In the genomic region with DNA sequence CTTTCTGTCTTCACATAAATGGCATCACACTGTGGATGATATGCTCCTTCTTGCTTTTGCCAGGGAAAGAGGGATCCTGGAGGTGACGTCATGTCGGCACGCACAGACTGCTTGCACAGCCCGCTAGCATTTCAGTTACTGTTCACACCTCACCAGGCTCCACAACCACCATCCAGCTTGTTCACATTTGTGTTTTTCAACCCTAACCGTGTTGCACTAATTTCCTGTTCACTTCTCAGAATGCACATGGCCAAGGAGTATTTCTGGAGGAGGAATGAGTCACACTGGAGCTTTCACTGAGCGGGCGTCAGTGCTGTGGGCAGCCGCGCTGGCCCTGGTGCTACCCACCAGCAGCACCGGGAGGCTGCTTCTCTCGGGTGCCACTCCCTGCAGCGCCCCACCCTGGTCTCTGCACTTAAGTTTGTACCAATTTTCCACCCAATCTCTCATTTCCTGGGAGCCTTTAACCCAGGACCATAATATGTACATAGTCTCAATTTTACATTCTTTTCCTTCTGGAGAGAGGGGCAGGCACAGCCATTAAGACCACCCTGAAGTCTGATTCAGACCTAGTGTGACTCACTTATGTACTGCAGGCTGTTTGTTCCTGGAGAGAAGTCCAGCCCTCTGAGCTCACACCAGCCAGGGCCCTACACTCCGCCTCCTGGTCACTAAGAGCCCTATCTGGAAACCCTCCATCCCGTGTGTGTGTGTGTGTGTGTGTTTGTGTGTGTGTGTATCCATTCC, we compare ENCODE assay signal across 8 cellular contexts.
DNase-seq lines count a peak whose midpoint lies in the region; ATAC-seq and TF ChIP-seq lines count a peak whose summit lies in the region.

No MANE protein-coding gene starts in this region.

- peaks cover 33% of the 10 kb centered on the region for H3F3A ChIP-seq in SK-N-SH (replicated peaks; ENCODE audit: insufficient read depth)

- no peaks in the 10 kb centered on the region for H3K27me3 ChIP-seq in SK-N-SH (ENCODE audit: insufficient read depth)

- peak overlapping the region; percentile 31; the same call in 1 of the 2 replicates for H2AFZ ChIP-seq in SK-N-SH (ENCODE audit: low read depth)

- peak overlapping the region; percentile 35; the same call in 1 of the 2 replicates for H3K9ac ChIP-seq in SK-N-SH

- peak overlapping the region in 1 of 2 experiments; percentile 77; a peak in 2 of 4 replicates for H3K27ac ChIP-seq in SK-N-SH (ENCODE audit: low read depth in 2 of 2, low read length in 1 of 2)

- H3K4me1 ChIP-seq in SK-N-SH (ENCODE audit: control insufficient read depth in 1 of 2, insufficient read depth in 2 of 2, low read depth in 1 of 2, low read length in 1 of 2) = peaks cover 3 to 32% of the 10 kb centered on the region in 2 experiments

- peak in 1 of 2 experiments; percentile 65; a peak in 1 of 4 replicates for TF ChIP-seq EP300 in SK-N-SH (IDR thresholded peaks at IDR 0.05; ENCODE audit: borderline replicate concordance in 1 of 2, low read depth in 1 of 2, low read length in 1 of 2)

- peaks cover 91% of the 10 kb centered on the region for H3K4me1 Mint-ChIP-seq in activated naive CD8-positive, alpha-beta T cell treated with anti-CD3 and anti-CD28 coated beads for 36 hours
- H3K4me1 Mint-ChIP-seq in immature natural killer cell = peaks cover 100% of the 10 kb centered on the region in 2 donors

- H3K79me2 ChIP-seq in SK-N-SH (ENCODE audit: insufficient read depth) = no peaks in the 10 kb centered on the region

- DNase-seq in GF-D8 (lab: John Stamatoyannopoulos, UW) (peak; percentile 97), SK-N-SH (no peak), immature natural killer cell (peak; percentile 84 to 88 (median 84)), NCI-H1417 (lab: John Stamatoyannopoulos, UW) (no peak), D341Med (ENCODE audit: low spot score) (no peak)
- peak; percentile 77 for DNase-seq in activated naive CD8-positive, alpha-beta T cell treated with anti-CD3 and anti-CD28 coated beads for 36 hours
- DNase-seq in stimulated activated CD4-positive, alpha-beta T cell treated with anti-CD3 and anti-CD28 coated beads, Interleukin-15, amount 100 ng/mL, for 1 hour (ENCODE audit: low read depth in 1 of 2, low spot score in 1 of 2) = peak; percentile 44 to 54

- H3K9me3 Mint-ChIP-seq in activated naive CD8-positive, alpha-beta T cell treated with anti-CD3 and anti-CD28 coated beads for 36 hours = peaks cover 1% of the 10 kb centered on the region
- no peaks in the 10 kb centered on the region for H3K9me3 Mint-ChIP-seq in immature natural killer cell

- ATAC-seq in HG02885 (IDR thresholded peaks at IDR 0.05; ENCODE audit: poor library complexity, unreplicated experiment) = peak; percentile 26

- TF ChIP-seq RAD21 in SK-N-SH (IDR thresholded peaks at IDR 0.05; ENCODE audit: low read length) = no peak

- WGBS in SK-N-SH (ENCODE audit: low lambda C conversion rate) = 23% methylated on average over 14 of the region's 14 CpGs

- TF ChIP-seq CTCF in SK-N-SH (IDR thresholded peaks at IDR 0.05) = peak; percentile 40

- peak overlapping the region; percentile 47 for H3K4me3 Mint-ChIP-seq in activated naive CD8-positive, alpha-beta T cell treated with anti-CD3 and anti-CD28 coated beads for 36 hours
- peak overlapping the region; percentile 69 to 84 (median 73) for H3K4me3 Mint-ChIP-seq in immature natural killer cell

- H3K4me3 ChIP-seq in SK-N-SH (ENCODE audit: low read depth in 2 of 2, low read length in 1 of 2) = no peak overlapping the region

- CTCF ChIA-PET in SK-N-SH (lab: Yijun Ruan, JAX) = interaction anchor here (1.0 to 1.1 kb wide), 2 partner anchors 67 to 583 kb away, joined by 3 read pairs; no protein-coding TSS in a partner anchor

- peak overlapping the region; percentile 91 for H3K27ac Mint-ChIP-seq in activated naive CD8-positive, alpha-beta T cell treated with anti-CD3 and anti-CD28 coated beads for 36 hours
- H3K27ac Mint-ChIP-seq in immature natural killer cell = peak overlapping the region; percentile 94 to 99 (median 99)

- H3K36me3 Mint-ChIP-seq in activated naive CD8-positive, alpha-beta T cell treated with anti-CD3 and anti-CD28 coated beads for 36 hours = peaks cover 69% of the 10 kb centered on the region
- H3K36me3 Mint-ChIP-seq in immature natural killer cell = peaks cover 23 to 66% (median 44%) of the 10 kb centered on the region in 3 donors

- H3K27me3 Mint-ChIP-seq in activated naive CD8-positive, alpha-beta T cell treated with anti-CD3 and anti-CD28 coated beads for 36 hours = no peaks in the 10 kb centered on the region
- peaks cover 7 to 66% (median 62%) of the 10 kb centered on the region in 3 donors for H3K27me3 Mint-ChIP-seq in immature natural killer cell (ENCODE audit: low read depth in 3 of 3)

- peak overlapping the region; percentile 64 for H3K4me2 ChIP-seq in SK-N-SH

- H3K36me3 ChIP-seq in SK-N-SH (replicated peaks in 1 of 2; ENCODE audit: control insufficient read depth in 1 of 2, insufficient read depth in 2 of 2, low read length in 1 of 2) = no peaks in the 10 kb centered on the region

- no peaks in the 10 kb centered on the region for H3K9me3 ChIP-seq in SK-N-SH

- POLR2A ChIA-PET in SK-N-SH (lab: Yijun Ruan, JAX) = no interaction called here

- no peaks in the 10 kb centered on the region for H4K20me1 ChIP-seq in SK-N-SH (ENCODE audit: insufficient read depth)

- no peaks in the 10 kb centered on the region for H3K9me2 ChIP-seq in SK-N-SH

TF ChIP-seq in SK-N-SH, 30 proteins besides CTCF, POLR2A, EP300 and RAD21 (continues in another document):
- TF ChIP-seq RFX5 (IDR thresholded peaks at IDR 0.05; ENCODE audit: low read length) (no peak), MXI1 (IDR thresholded peaks at IDR 0.05; ENCODE audit: low read depth, low read length) (no peak), MEF2A (IDR thresholded peaks at IDR 0.05; ENCODE audit: borderline replicate concordance, low read depth) (0 out of 2 replicates have a peak, but pooled peaks have one; percentile 17), RXRA (IDR thresholded peaks at IDR 0.05; ENCODE audit: borderline replicate concordance, low read depth) (peak; percentile 20; the same call in 1 of the 2 replicates), RCOR1 (IDR thresholded peaks at IDR 0.05; ENCODE audit: low read length) (no peak), TCF12 (IDR thresholded peaks at IDR 0.05) (peak; percentile 62), FOXM1 (IDR thresholded peaks at IDR 0.05; ENCODE audit: low read depth) (no peak), NRF1 (IDR thresholded peaks at IDR 0.05; ENCODE audit: low read depth, low read length) (no peak), TEAD4 (IDR thresholded peaks at IDR 0.05; ENCODE audit: borderline replicate concordance, insufficient read depth) (no peak; the same call in 1 of the 2 replicates), SMC3 (IDR thresholded peaks at IDR 0.05; ENCODE audit: low read depth, low read length) (no peak), CHD2 (IDR thresholded peaks at IDR 0.05; ENCODE audit: low read length, partially characterized antibody) (no peak), GABPA (IDR thresholded peaks at IDR 0.05; ENCODE audit: low read depth) (no peak), GATA2 (CRISPR knock-in tag; IDR thresholded peaks at IDR 0.05) (no peak), FOXJ3 (CRISPR knock-in tag; IDR thresholded peaks at IDR 0.05) (no peak), EZH2phosphoT487 (IDR thresholded peaks at IDR 0.05; ENCODE audit: borderline replicate concordance, low read depth) (no peak)
- TF ChIP-seq, protein P1, sequence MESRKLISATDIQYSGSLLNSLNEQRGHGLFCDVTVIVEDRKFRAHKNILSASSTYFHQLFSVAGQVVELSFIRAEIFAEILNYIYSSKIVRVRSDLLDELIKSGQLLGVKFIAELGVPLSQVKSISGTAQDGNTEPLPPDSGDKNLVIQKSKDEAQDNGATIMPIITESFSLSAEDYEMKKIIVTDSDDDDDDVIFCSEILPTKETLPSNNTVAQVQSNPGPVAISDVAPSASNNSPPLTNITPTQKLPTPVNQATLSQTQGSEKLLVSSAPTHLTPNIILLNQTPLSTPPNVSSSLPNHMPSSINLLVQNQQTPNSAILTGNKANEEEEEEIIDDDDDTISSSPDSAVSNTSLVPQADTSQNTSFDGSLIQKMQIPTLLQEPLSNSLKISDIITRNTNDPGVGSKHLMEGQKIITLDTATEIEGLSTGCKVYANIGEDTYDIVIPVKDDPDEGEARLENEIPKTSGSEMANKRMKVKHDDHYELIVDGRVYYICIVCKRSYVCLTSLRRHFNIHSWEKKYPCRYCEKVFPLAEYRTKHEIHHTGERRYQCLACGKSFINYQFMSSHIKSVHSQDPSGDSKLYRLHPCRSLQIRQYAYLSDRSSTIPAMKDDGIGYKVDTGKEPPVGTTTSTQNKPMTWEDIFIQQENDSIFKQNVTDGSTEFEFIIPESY (IDR thresholded peaks at IDR 0.05; ENCODE audit: borderline replicate concordance, low read depth) = 0 out of 2 replicates have a peak, but pooled peaks have one; percentile 22
- TF ChIP-seq, protein P2, sequence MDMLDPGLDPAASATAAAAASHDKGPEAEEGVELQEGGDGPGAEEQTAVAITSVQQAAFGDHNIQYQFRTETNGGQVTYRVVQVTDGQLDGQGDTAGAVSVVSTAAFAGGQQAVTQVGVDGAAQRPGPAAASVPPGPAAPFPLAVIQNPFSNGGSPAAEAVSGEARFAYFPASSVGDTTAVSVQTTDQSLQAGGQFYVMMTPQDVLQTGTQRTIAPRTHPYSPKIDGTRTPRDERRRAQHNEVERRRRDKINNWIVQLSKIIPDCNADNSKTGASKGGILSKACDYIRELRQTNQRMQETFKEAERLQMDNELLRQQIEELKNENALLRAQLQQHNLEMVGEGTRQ (IDR thresholded peaks at IDR 0.05; ENCODE audit: borderline replicate concordance, low read depth, low read length) = no peak
- TF ChIP-seq, protein P3, sequence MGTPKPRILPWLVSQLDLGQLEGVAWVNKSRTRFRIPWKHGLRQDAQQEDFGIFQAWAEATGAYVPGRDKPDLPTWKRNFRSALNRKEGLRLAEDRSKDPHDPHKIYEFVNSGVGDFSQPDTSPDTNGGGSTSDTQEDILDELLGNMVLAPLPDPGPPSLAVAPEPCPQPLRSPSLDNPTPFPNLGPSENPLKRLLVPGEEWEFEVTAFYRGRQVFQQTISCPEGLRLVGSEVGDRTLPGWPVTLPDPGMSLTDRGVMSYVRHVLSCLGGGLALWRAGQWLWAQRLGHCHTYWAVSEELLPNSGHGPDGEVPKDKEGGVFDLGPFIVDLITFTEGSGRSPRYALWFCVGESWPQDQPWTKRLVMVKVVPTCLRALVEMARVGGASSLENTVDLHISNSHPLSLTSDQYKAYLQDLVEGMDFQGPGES (IDR thresholded peaks at IDR 0.05; ENCODE audit: low read depth, low read length) = no peak
- TF ChIP-seq, protein P4, sequence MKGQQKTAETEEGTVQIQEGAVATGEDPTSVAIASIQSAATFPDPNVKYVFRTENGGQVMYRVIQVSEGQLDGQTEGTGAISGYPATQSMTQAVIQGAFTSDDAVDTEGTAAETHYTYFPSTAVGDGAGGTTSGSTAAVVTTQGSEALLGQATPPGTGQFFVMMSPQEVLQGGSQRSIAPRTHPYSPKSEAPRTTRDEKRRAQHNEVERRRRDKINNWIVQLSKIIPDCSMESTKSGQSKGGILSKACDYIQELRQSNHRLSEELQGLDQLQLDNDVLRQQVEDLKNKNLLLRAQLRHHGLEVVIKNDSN (IDR thresholded peaks at IDR 0.05; ENCODE audit: borderline replicate concordance, low read depth) = no peak

Comparison
In these comparisons a context has a peak if more than half of its experiments do, and no peak if none do; other contexts are left out.
1. DNase-seq: peak in GF-D8 (single experiment), activated naive CD8-positive, alpha-beta T cell treated with anti-CD3 and anti-CD28 coated beads for 36 hours (single experiment), immature natural killer cell (3 of 3) and stimulated activated CD4-positive, alpha-beta T cell treated with anti-CD3 and anti-CD28 coated beads, Interleukin-15, amount 100 ng/mL, for 1 hour (2 of 2); none in SK-N-SH (single experiment), NCI-H1417 (0 of 3) and D341Med (single experiment).